ENCODE assay signal across 1 cellular context in genomic region chr2:67436221-67436620, GRCh38.
TF ChIP-seq lines count a peak whose summit lies in the region.

No MANE protein-coding gene starts in this region.

TF ChIP-seq in GM23338, 12 proteins besides CTCF, POLR2A, EP300 and RAD21 (continued from another document):
- TF ChIP-seq, protein P1, sequence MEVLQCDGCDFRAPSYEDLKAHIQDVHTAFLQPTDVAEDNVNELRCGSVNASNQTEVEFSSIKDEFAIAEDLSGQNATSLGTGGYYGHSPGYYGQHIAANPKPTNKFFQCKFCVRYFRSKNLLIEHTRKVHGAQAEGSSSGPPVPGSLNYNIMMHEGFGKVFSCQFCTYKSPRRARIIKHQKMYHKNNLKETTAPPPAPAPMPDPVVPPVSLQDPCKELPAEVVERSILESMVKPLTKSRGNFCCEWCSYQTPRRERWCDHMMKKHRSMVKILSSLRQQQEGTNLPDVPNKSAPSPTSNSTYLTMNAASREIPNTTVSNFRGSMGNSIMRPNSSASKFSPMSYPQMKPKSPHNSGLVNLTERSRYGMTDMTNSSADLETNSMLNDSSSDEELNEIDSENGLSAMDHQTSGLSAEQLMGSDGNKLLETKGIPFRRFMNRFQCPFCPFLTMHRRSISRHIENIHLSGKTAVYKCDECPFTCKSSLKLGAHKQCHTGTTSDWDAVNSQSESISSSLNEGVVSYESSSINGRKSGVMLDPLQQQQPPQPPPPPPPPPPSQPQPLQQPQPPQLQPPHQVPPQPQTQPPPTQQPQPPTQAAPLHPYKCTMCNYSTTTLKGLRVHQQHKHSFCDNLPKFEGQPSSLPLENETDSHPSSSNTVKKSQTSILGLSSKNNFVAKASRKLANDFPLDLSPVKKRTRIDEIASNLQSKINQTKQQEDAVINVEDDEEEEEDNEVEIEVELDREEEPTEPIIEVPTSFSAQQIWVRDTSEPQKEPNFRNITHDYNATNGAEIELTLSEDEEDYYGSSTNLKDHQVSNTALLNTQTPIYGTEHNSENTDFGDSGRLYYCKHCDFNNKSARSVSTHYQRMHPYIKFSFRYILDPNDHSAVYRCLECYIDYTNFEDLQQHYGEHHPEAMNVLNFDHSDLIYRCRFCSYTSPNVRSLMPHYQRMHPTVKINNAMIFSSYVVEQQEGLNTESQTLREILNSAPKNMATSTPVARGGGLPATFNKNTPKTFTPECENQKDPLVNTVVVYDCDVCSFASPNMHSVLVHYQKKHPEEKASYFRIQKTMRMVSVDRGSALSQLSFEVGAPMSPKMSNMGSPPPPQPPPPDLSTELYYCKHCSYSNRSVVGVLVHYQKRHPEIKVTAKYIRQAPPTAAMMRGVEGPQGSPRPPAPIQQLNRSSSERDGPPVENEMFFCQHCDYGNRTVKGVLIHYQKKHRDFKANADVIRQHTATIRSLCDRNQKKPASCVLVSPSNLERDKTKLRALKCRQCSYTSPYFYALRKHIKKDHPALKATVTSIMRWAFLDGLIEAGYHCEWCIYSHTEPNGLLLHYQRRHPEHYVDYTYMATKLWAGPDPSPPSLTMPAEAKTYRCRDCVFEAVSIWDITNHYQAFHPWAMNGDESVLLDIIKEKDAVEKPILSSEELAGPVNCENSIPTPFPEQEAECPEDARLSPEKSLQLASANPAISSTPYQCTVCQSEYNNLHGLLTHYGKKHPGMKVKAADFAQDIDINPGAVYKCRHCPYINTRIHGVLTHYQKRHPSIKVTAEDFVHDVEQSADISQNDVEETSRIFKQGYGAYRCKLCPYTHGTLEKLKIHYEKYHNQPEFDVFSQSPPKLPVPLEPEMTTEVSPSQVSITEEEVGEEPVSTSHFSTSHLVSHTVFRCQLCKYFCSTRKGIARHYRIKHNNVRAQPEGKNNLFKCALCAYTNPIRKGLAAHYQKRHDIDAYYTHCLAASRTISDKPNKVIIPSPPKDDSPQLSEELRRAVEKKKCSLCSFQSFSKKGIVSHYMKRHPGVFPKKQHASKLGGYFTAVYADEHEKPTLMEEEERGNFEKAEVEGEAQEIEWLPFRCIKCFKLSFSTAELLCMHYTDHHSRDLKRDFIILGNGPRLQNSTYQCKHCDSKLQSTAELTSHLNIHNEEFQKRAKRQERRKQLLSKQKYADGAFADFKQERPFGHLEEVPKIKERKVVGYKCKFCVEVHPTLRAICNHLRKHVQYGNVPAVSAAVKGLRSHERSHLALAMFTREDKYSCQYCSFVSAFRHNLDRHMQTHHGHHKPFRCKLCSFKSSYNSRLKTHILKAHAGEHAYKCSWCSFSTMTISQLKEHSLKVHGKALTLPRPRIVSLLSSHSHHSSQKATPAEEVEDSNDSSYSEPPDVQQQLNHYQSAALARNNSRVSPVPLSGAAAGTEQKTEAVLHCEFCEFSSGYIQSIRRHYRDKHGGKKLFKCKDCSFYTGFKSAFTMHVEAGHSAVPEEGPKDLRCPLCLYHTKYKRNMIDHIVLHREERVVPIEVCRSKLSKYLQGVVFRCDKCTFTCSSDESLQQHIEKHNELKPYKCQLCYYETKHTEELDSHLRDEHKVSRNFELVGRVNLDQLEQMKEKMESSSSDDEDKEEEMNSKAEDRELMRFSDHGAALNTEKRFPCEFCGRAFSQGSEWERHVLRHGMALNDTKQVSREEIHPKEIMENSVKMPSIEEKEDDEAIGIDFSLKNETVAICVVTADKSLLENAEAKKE (CRISPR knock-in tag; IDR thresholded peaks at IDR 0.05), result no peak
- no peak for TF ChIP-seq EZH2phosphoT487 (IDR thresholded peaks at IDR 0.05; ENCODE audit: unreplicated experiment)
